ENCODE assay signal across 12 cellular contexts in genomic region chr15:58528197-58528870, GRCh38.
DNase-seq lines count a peak whose midpoint lies in the region; ATAC-seq and TF ChIP-seq lines count a peak whose summit lies in the region.
"Had no signal": no experiment of that assay in that cellular context is flagged by ENCODE, and none has a peak within 500 bp of the region (broad histone marks: within the 10 kb centered on the region; RNA-seq: fewer than 3 reads in every experiment).

No MANE protein-coding gene starts in this region.

- H3K9me3 Mint-ChIP-seq in stimulated activated naive B cell treated with anti-CD40 and anti-IgM and Interleukin-4, amounts not matched to agents 10 μg/mL and 1 μg/mL and 100 μg/mL, for 72 hours, result no peaks in the 10 kb centered on the region
- H3K9me3 Mint-ChIP-seq: central memory CD8-positive, alpha-beta T cell; IgD-negative memory B cell had no signal

- no peak for DNase-seq in SK-N-SH
- peak; percentile 68 for DNase-seq in fibroblast of peridontal ligament (ENCODE audit: extremely low read depth)
- DNase-seq in upper lobe of right lung, result no peak
- no peak for DNase-seq in CD1c-positive myeloid dendritic cell (ENCODE audit: extremely low spot score)
- DNase-seq in stimulated activated naive B cell treated with anti-CD40 and anti-IgM and Interleukin-4, amounts not matched to agents 10 μg/mL and 1 μg/mL and 100 μg/mL, for 72 hours, result no peak
- DNase-seq: activated T-cell treated with anti-CD3 and anti-CD28 coated beads, Interleukin-2, amount 50 U/mL, for 1 hour; NCI-H2081 treated with DMSO at 0.1 percent for 48 hours had no signal

- ATAC-seq in SK-N-SH treated with all-trans-retinoic acid at 6 μM for 48 hours, result peak; percentile 65
- peak; percentile 48 for ATAC-seq in upper lobe of right lung
- ATAC-seq in GM18517 (IDR thresholded peaks at IDR 0.05; ENCODE audit: unreplicated experiment), result no peak
- no peak for ATAC-seq in stimulated activated naive B cell treated with anti-CD40 and anti-IgM and Interleukin-4, amounts not matched to agents 10 μg/mL and 1 μg/mL and 100 μg/mL, for 72 hours (replicated peaks)

- H3K27me3 ChIP-seq in SK-N-SH (ENCODE audit: insufficient read depth), result no peaks in the 10 kb centered on the region
- no peaks in the 10 kb centered on the region for H3K27me3 ChIP-seq in liver (ENCODE audit: control insufficient read depth in 4 of 4, insufficient read depth in 4 of 4, low read length in 3 of 4)
- no peaks in the 10 kb centered on the region for H3K27me3 ChIP-seq in upper lobe of right lung

- intact Hi-C loops in upper lobe of right lung (cut with DNase I), result no loop called here

- H3K9me2 ChIP-seq in SK-N-SH, result no peaks in the 10 kb centered on the region

- no peak overlapping the region for H3K4me3 Mint-ChIP-seq in stimulated activated naive B cell treated with anti-CD40 and anti-IgM and Interleukin-4, amounts not matched to agents 10 μg/mL and 1 μg/mL and 100 μg/mL, for 72 hours
- H3K4me3 Mint-ChIP-seq: central memory CD8-positive, alpha-beta T cell had no signal

- no peaks in the 10 kb centered on the region for H4K20me1 ChIP-seq in SK-N-SH (ENCODE audit: insufficient read depth)

- no peaks in the 10 kb centered on the region for H3K36me3 Mint-ChIP-seq in stimulated activated naive B cell treated with anti-CD40 and anti-IgM and Interleukin-4, amounts not matched to agents 10 μg/mL and 1 μg/mL and 100 μg/mL, for 72 hours

- no peak overlapping the region for H3K4me2 ChIP-seq in SK-N-SH

- no peak for TF ChIP-seq EP300 in SK-N-SH (IDR thresholded peaks at IDR 0.05; ENCODE audit: borderline replicate concordance in 1 of 2, low read depth in 1 of 2, low read length in 1 of 2)

- TF ChIP-seq RAD21 in SK-N-SH (IDR thresholded peaks at IDR 0.05; ENCODE audit: low read length) (no peak), liver (IDR thresholded peaks at IDR 0.05) (peak; percentile 48 to 58)

- H3K27me3 Mint-ChIP-seq in stimulated activated naive B cell treated with anti-CD40 and anti-IgM and Interleukin-4, amounts not matched to agents 10 μg/mL and 1 μg/mL and 100 μg/mL, for 72 hours, result peaks cover 0 to 6% of the 10 kb centered on the region in 2 donors
- H3K27me3 Mint-ChIP-seq: central memory CD8-positive, alpha-beta T cell had no signal

- TF ChIP-seq CTCF in SK-N-SH (IDR thresholded peaks at IDR 0.05) (no peak), liver (IDR thresholded peaks at IDR 0.05; ENCODE audit: low read depth, low read length, missing input control) (no peak), upper lobe of right lung (IDR thresholded peaks at IDR 0.05) (no peak)

- H3F3A ChIP-seq in SK-N-SH (replicated peaks; ENCODE audit: insufficient read depth), result no peaks in the 10 kb centered on the region

- 58% methylated on average over 12 of the region's 12 CpGs for WGBS in SK-N-SH (ENCODE audit: low lambda C conversion rate)
- WGBS in liver, result 39% methylated on average over 12 of the region's 12 CpGs

- H3K36me3 ChIP-seq in SK-N-SH (replicated peaks in 1 of 2; ENCODE audit: control insufficient read depth in 1 of 2, insufficient read depth in 2 of 2, low read length in 1 of 2) (no peaks in the 10 kb centered on the region), liver (ENCODE audit: control insufficient read depth in 4 of 4, insufficient read depth in 3 of 4, low read depth in 1 of 4, low read length in 3 of 4) (no peaks in the 10 kb centered on the region), upper lobe of right lung (no peaks in the 10 kb centered on the region)

- H3K9me3 ChIP-seq in SK-N-SH (no peaks in the 10 kb centered on the region), liver (ENCODE audit: control insufficient read depth in 4 of 4, low read length in 3 of 4) (no peaks in the 10 kb centered on the region), upper lobe of right lung (no peaks in the 10 kb centered on the region)

- no peaks in the 10 kb centered on the region for H3K4me1 Mint-ChIP-seq in stimulated activated naive B cell treated with anti-CD40 and anti-IgM and Interleukin-4, amounts not matched to agents 10 μg/mL and 1 μg/mL and 100 μg/mL, for 72 hours
- H3K4me1 Mint-ChIP-seq: central memory CD8-positive, alpha-beta T cell; IgD-negative memory B cell had no signal

- no peak overlapping the region for H2AFZ ChIP-seq in SK-N-SH (ENCODE audit: low read depth)

- H3K9ac ChIP-seq in SK-N-SH, result no peak overlapping the region
- H3K9ac ChIP-seq in liver (ENCODE audit: low read depth in 1 of 2, low read length in 2 of 2), result no peak overlapping the region

- H3K4me1 ChIP-seq in SK-N-SH (ENCODE audit: control insufficient read depth in 1 of 2, insufficient read depth in 2 of 2, low read depth in 1 of 2, low read length in 1 of 2), result no peaks in the 10 kb centered on the region; a peak in 1 of 4 replicates
- H3K4me1 ChIP-seq in liver (ENCODE audit: control insufficient read depth in 4 of 4, insufficient read depth in 4 of 4, low read length in 3 of 4), result peaks cover 17 to 53% (median 45%) of the 10 kb centered on the region in 4 donors
- peaks cover 20% of the 10 kb centered on the region for H3K4me1 ChIP-seq in upper lobe of right lung

- H3K27ac ChIP-seq in SK-N-SH (ENCODE audit: low read depth in 2 of 2, low read length in 1 of 2) (no peak overlapping the region), liver (ENCODE audit: low read depth in 1 of 2, low read length in 2 of 2) (peak overlapping the region; percentile 62 to 67), upper lobe of right lung (no peak overlapping the region)

- H3K27ac Mint-ChIP-seq in stimulated activated naive B cell treated with anti-CD40 and anti-IgM and Interleukin-4, amounts not matched to agents 10 μg/mL and 1 μg/mL and 100 μg/mL, for 72 hours, result no peak overlapping the region
- H3K27ac Mint-ChIP-seq: IgD-negative memory B cell had no signal

- POLR2A ChIA-PET in SK-N-SH (lab: Yijun Ruan, JAX), result no interaction called here

- CTCF ChIA-PET in SK-N-SH (lab: Yijun Ruan, JAX), result interaction anchor here (0.6 kb wide), 1 partner anchor 37 kb away, joined by 3 read pairs; no protein-coding TSS in a partner anchor

- H3K4me3 ChIP-seq in SK-N-SH (ENCODE audit: low read depth in 2 of 2, low read length in 1 of 2) (no peak overlapping the region), liver (ENCODE audit: low read depth in 1 of 3, low read length in 3 of 3) (no peak overlapping the region), upper lobe of right lung (no peak overlapping the region)

- no peaks in the 10 kb centered on the region for H3K79me2 ChIP-seq in SK-N-SH (ENCODE audit: insufficient read depth)

TF ChIP-seq in SK-N-SH treated with all-trans-retinoic acid at 6 μM for 48 hours, 23 proteins besides CTCF, POLR2A, EP300 and RAD21 (continues in another document):
- TF ChIP-seq TOX (CRISPR knock-in tag; IDR thresholded peaks at IDR 0.05; ENCODE audit: borderline replicate concordance) (no peak), TCF4 (CRISPR knock-in tag; IDR thresholded peaks at IDR 0.05; ENCODE audit: borderline replicate concordance) (peak; percentile 58; the same call in 1 of the 2 replicates), ISL1 (CRISPR knock-in tag; IDR thresholded peaks at IDR 0.05) (0 out of 2 replicates have a peak, but pooled peaks have one; percentile 14)

TF ChIP-seq in SK-N-SH, 30 proteins besides CTCF, POLR2A, EP300 and RAD21 (continues in another document):
- TF ChIP-seq MXI1 (IDR thresholded peaks at IDR 0.05; ENCODE audit: low read depth, low read length) (no peak), SIN3A (IDR thresholded peaks at IDR 0.05; ENCODE audit: borderline replicate concordance, low read depth, low read length) (no peak), FOXM1 (IDR thresholded peaks at IDR 0.05; ENCODE audit: low read depth) (no peak), USF2 (IDR thresholded peaks at IDR 0.05; ENCODE audit: borderline replicate concordance, low read depth, low read length) (no peak), YY1 (IDR thresholded peaks at IDR 0.05; ENCODE audit: low read depth) (no peak), RFX5 (IDR thresholded peaks at IDR 0.05; ENCODE audit: low read length) (no peak), FOSL2 (IDR thresholded peaks at IDR 0.05; ENCODE audit: borderline replicate concordance, low read depth) (no peak), NFIC (IDR thresholded peaks at IDR 0.05; ENCODE audit: borderline replicate concordance) (no peak), GABPA (IDR thresholded peaks at IDR 0.05; ENCODE audit: low read depth) (no peak), ELF1 (IDR thresholded peaks at IDR 0.05) (no peak), CHD2 (IDR thresholded peaks at IDR 0.05; ENCODE audit: low read length, partially characterized antibody) (no peak)

TF ChIP-seq in liver, 16 proteins besides CTCF, POLR2A, EP300 and RAD21 (continues in another document):
- no peak for TF ChIP-seq ATF3 (IDR thresholded peaks at IDR 0.05)
- TF ChIP-seq ZBTB33 (IDR thresholded peaks at IDR 0.05), result peak; percentile 35
- peak; percentile 9 for TF ChIP-seq HNF4G (IDR thresholded peaks at IDR 0.05)
- TF ChIP-seq TAF1 (conservative IDR thresholded peaks at IDR 0.05), result no peak
- TF ChIP-seq EGR1 (IDR thresholded peaks at IDR 0.05; ENCODE audit: low read depth in 2 of 2), result no peak
- no peak for TF ChIP-seq GABPA (IDR thresholded peaks at IDR 0.05 in 1 of 2, conservative IDR thresholded peaks at IDR 0.05 in 1 of 2)
- peak; percentile 40 for TF ChIP-seq MAX (IDR thresholded peaks at IDR 0.05)
- peak; percentile 23 for TF ChIP-seq FOXA2 (IDR thresholded peaks at IDR 0.05)
- peak; percentile 40 for TF ChIP-seq YY1 (IDR thresholded peaks at IDR 0.05)
- TF ChIP-seq JUND (IDR thresholded peaks at IDR 0.05), result peak; percentile 52 to 53

Comparison
In these comparisons a context has a peak if more than half of its experiments do, and no peak if none do; other contexts are left out.
1. ATAC-seq: peak in SK-N-SH treated with all-trans-retinoic acid at 6 μM for 48 hours (single experiment) and upper lobe of right lung (single experiment); none in GM18517 (single experiment) and stimulated activated naive B cell treated with anti-CD40 and anti-IgM and Interleukin-4, amounts not matched to agents 10 μg/mL and 1 μg/mL and 100 μg/mL, for 72 hours (0 of 2).
2. H3K27ac ChIP-seq: peak in liver (2 of 2); none in SK-N-SH (0 of 2) and upper lobe of right lung (single experiment).